Comparison of ENCODE assay signal across 21 cellular contexts in the genomic region with DNA sequence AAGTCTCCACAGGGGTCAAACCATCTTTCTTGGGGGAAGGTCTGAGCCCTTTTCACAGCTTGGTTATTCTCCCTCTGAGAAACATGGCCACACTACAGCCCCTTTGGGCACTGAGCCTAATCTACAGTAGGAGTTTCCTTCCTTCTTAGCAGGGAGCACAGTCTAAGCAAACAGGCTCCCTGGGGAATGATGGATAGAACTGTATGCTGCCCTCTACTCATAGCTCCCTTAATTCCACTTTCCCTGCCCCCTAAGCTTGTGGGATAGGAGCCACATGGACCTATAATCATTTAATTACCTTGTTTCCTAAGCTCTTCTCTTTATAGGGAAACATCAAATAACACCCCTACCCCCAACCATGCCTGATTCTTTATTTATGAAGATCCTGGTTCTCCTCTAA.
"Had no signal": no experiment of that assay in that cellular context is flagged by ENCODE, and none has a peak within 500 bp of the region (broad histone marks: within the 10 kb centered on the region; RNA-seq: fewer than 3 reads in every experiment).

No MANE protein-coding gene starts in this region.

- H3K9me3 ChIP-seq: gastroesophageal sphincter, ovary, sigmoid colon, thoracic aorta, tibial nerve, upper lobe of left lung had no signal

- H3K36me3 ChIP-seq: gastroesophageal sphincter, heart left ventricle, ovary, sigmoid colon, thoracic aorta, tibial nerve, upper lobe of left lung had no signal

- DNase-seq: effector CD8-positive, alpha-beta T cell; endodermal cell; foreskin fibroblast; heart left ventricle; kidney; natural killer cell; occipital lobe; ovary; posterior cingulate gyrus; psoas muscle; right cardiac atrium; sigmoid colon; stimulated activated CD4-positive, alpha-beta T cell treated with anti-CD3 and anti-CD28 coated beads, Interleukin-4, amount 100 ng/mL, for 4 hours; stimulated activated naive B cell treated with anti-CD40 and anti-IgM and Interleukin-4, amounts not matched to agents 10 μg/mL and 1 μg/mL and 100 μg/mL, for 72 hours; upper lobe of left lung had no signal

- H3K27ac ChIP-seq: epithelial cell of prostate, gastroesophageal sphincter, heart left ventricle, hepatocyte, ovary, psoas muscle, sigmoid colon, thoracic aorta, tibial nerve, upper lobe of left lung had no signal

- H3K27me3 ChIP-seq: gastroesophageal sphincter, hepatocyte, ovary, sigmoid colon, tibial nerve, upper lobe of left lung had no signal

- H3K4me1 ChIP-seq: gastroesophageal sphincter, heart left ventricle, psoas muscle, sigmoid colon, tibial nerve, upper lobe of left lung had no signal

- H3K4me3 ChIP-seq: gastroesophageal sphincter, heart left ventricle, hepatocyte, lung, ovary, psoas muscle, sigmoid colon, thoracic aorta, tibial nerve, upper lobe of left lung had no signal
